In the genomic region with DNA sequence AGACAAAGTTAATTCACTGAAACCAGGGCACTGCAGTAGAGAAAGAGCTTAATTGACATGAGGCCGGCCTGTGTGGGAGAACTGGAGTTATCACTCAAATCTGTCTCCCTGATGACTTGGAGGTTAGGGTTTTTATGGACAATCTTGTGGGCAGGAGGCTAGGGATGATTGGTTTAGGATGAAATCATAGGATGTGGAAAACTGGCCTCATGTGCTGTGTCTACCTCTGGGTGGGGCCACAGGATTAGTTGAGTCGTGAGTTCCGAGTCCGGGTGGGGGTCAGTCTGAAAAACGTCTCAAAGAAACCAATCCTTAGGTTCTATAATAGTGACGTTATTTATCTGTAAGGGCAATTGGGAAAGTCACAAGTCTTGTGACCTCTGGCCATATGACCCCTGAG, we compare ENCODE assay signal across 19 cellular contexts.
DNase-seq lines count a peak whose midpoint lies in the region; ATAC-seq, FAIRE-seq and TF ChIP-seq lines count a peak whose summit lies in the region.
"Had no signal": no experiment of that assay in that cellular context is flagged by ENCODE, and none has a peak within 500 bp of the region (broad histone marks: within the 10 kb centered on the region; RNA-seq: fewer than 3 reads in every experiment).

No MANE protein-coding gene starts in this region.

- H3K4me3 Mint-ChIP-seq in neural progenitor cell: no peak overlapping the region
- no peak overlapping the region for H3K4me3 Mint-ChIP-seq in T-cell
- H3K4me3 Mint-ChIP-seq: CD4-positive, alpha-beta memory T cell had no signal

- H3K27ac Mint-ChIP-seq in neural progenitor cell (peak overlapping the region; percentile 39), T-cell (no peak overlapping the region)
- H3K27ac Mint-ChIP-seq: CD4-positive, alpha-beta memory T cell had no signal

- no peaks in the 10 kb centered on the region for H4K20me1 ChIP-seq in H1 (replicated peaks in 1 of 2; ENCODE audit: control insufficient read depth in 1 of 2, insufficient read depth in 2 of 2, low read length in 2 of 2)
- no peaks in the 10 kb centered on the region for H4K20me1 ChIP-seq in neural progenitor cell (ENCODE audit: low read depth)
- H4K20me1 ChIP-seq: BLaER1 treated with 17β-estradiol and CSF1 and Interleukin-3, amounts not matched to agents 10 nM and 100 nM had no signal

- POLR2A ChIA-PET in H1 (lab: Charles Lee; ENCODE audit: partially characterized antibody) (interaction anchor here (1.5 to 2.2 kb wide), 2 partner anchors 9 to 68 kb away, joined by 5 to 6 read pairs; partner anchors contain the start of gene UCHL1), T-cell (lab: Charles Lee) (no interaction called here)

- no peak overlapping the region for H3K14ac ChIP-seq in H1 (ENCODE audit: insufficient read length)

- H3F3A ChIP-seq in neural progenitor cell (ENCODE audit: low read depth): peaks cover 4% of the 10 kb centered on the region

- H3K4me3 ChIP-seq in H1 (ENCODE audit: extremely low read depth in 1 of 4, insufficient read depth in 2 of 4, low read depth in 3 of 4, low read length in 4 of 4) (no peak overlapping the region), neural progenitor cell (no peak overlapping the region)
- H3K4me3 ChIP-seq: BLaER1 treated with 17β-estradiol and CSF1 and Interleukin-3, amounts not matched to agents 10 nM and 100 nM; GM12878; HAP-1; K562 had no signal

- no peaks in the 10 kb centered on the region for H3K36me3 Mint-ChIP-seq in neural progenitor cell
- no peaks in the 10 kb centered on the region for H3K36me3 Mint-ChIP-seq in T-cell
- H3K36me3 Mint-ChIP-seq: CD4-positive, alpha-beta memory T cell had no signal

- no peak overlapping the region for H4K91ac ChIP-seq in H1 (replicated peaks; ENCODE audit: insufficient read length, low read length)

- H3K27me3 Mint-ChIP-seq in neural progenitor cell (ENCODE audit: insufficient read depth, low read depth) (peaks cover 6% of the 10 kb centered on the region), T-cell (peaks cover 0 to 18% of the 10 kb centered on the region in 2 donors)
- H3K27me3 Mint-ChIP-seq: CD4-positive, alpha-beta memory T cell had no signal

- H3K9ac ChIP-seq in H1 (replicated peaks in 1 of 4; ENCODE audit: extremely low read depth in 1 of 4, low read depth in 3 of 4, low read length in 3 of 4) (no peak overlapping the region), neural progenitor cell (no peak overlapping the region)
- H3K9ac ChIP-seq: BLaER1 treated with 17β-estradiol and CSF1 and Interleukin-3, amounts not matched to agents 10 nM and 100 nM had no signal

- H3K56ac ChIP-seq in H1 (replicated peaks; ENCODE audit: insufficient read length, low read depth, low read length): no peak overlapping the region

- no peak for ATAC-seq in HG03571 (IDR thresholded peaks at IDR 0.05; ENCODE audit: unreplicated experiment)
- ATAC-seq in HG03097 (IDR thresholded peaks at IDR 0.05; ENCODE audit: low FRiP score, unreplicated experiment): no peak
- no peak for ATAC-seq in T-cell (replicated peaks in 1 of 4)
- ATAC-seq: GM12878, K562 had no signal

- H4K8ac ChIP-seq in H1 (ENCODE audit: extremely low read depth, insufficient read depth, low read length): no peak overlapping the region

- no peak overlapping the region for H3K18ac ChIP-seq in H1 (ENCODE audit: extremely low read depth, low read length)

- H3K36me3 ChIP-seq in H1 (ENCODE audit: control insufficient read depth in 2 of 4, insufficient read depth in 4 of 4, low read length in 3 of 4): no peaks in the 10 kb centered on the region
- no peaks in the 10 kb centered on the region for H3K36me3 ChIP-seq in neural progenitor cell
- H3K36me3 ChIP-seq: BLaER1 treated with 17β-estradiol and CSF1 and Interleukin-3, amounts not matched to agents 10 nM and 100 nM; HAP-1 had no signal

- H3K27ac ChIP-seq in C4-2B: peak overlapping the region; percentile 75
- no peak overlapping the region for H3K27ac ChIP-seq in H1 (ENCODE audit: low read depth, low read length)
- no peak overlapping the region for H3K27ac ChIP-seq in neural progenitor cell
- H3K27ac ChIP-seq: BLaER1 treated with 17β-estradiol and CSF1 and Interleukin-3, amounts not matched to agents 10 nM and 100 nM had no signal

- H3K9me3 Mint-ChIP-seq in neural progenitor cell (peaks cover 5% of the 10 kb centered on the region), T-cell (peaks cover 0 to 11% (median 0%) of the 10 kb centered on the region in 3 donors)

- CTCF ChIA-PET in H1 (lab: Charles Lee; ENCODE audit: partially characterized antibody): interaction anchor here (1.2 to 1.3 kb wide), 3 partner anchors 21 to 319 kb away, joined by 3 to 5 read pairs (median 4); no protein-coding TSS in a partner anchor
- CTCF ChIA-PET in T-cell (lab: Charles Lee): no interaction called here

- no peaks in the 10 kb centered on the region for H3K23me2 ChIP-seq in H1 (ENCODE audit: low read depth, low read length)

- H2BK120ac ChIP-seq in H1 (replicated peaks; ENCODE audit: low read depth, low read length): no peak overlapping the region

- H3K27me3 ChIP-seq in H1 (replicated peaks in 1 of 4; ENCODE audit: control insufficient read depth in 3 of 4, extremely low read depth in 1 of 4, insufficient read depth in 3 of 4, low read length in 3 of 4) (no peaks in the 10 kb centered on the region), neural progenitor cell (no peaks in the 10 kb centered on the region)
- H3K27me3 ChIP-seq: BLaER1 treated with 17β-estradiol and CSF1 and Interleukin-3, amounts not matched to agents 10 nM and 100 nM had no signal

- H3K23ac ChIP-seq in H1 (ENCODE audit: insufficient read length): no peak overlapping the region

- WGBS in H1 (ENCODE audit: extremely low coverage in 1 of 2, insufficient coverage in 1 of 2, insufficient read length in 1 of 2, insufficient replicate concordance in 2 of 2, low coverage in 1 of 2, low lambda C conversion rate in 2 of 2, missing lambda C conversion rate in 1 of 2), 2 experiments: 82% methylated on average over 6 of the region's 6 CpGs; no CpG with 5 or more reads in 1 of the 2 experiments

- FAIRE-seq in H1 (lab: Jason Lieb, UNC): no peak
- FAIRE-seq: GM12878, GM18507, K562 had no signal

- no peak overlapping the region for H2BK15ac ChIP-seq in H1 (ENCODE audit: low read length)

- DNase-seq in NCI-H226: peak; percentile 13
- DNase-seq in H1 (ENCODE audit: low read depth in 1 of 2, low spot score in 2 of 2): peak in 1 of 2 experiments; percentile 33
- DNase-seq in neural progenitor cell (ENCODE audit: low spot score): no peak
- no peak for DNase-seq in foreskin melanocyte
- no peak for DNase-seq in T-cell
- DNase-seq: 8988T; AML-193; CD4-positive, alpha-beta memory T cell; COR-L47; DMS53; GOT3 had no signal

- H2BK12ac ChIP-seq in H1 (ENCODE audit: low read depth, low read length): no peak overlapping the region

- H2AK5ac ChIP-seq in H1 (ENCODE audit: low read depth, low read length): no peak overlapping the region

- H3K4me1 Mint-ChIP-seq in neural progenitor cell (peaks cover 20% of the 10 kb centered on the region), T-cell (no peaks in the 10 kb centered on the region)
- H3K4me1 Mint-ChIP-seq: CD4-positive, alpha-beta memory T cell had no signal

- H3K4me2 ChIP-seq in H1 (ENCODE audit: insufficient read depth in 1 of 2, low read depth in 2 of 2, low read length in 2 of 2) (no peak overlapping the region), neural progenitor cell (no peak overlapping the region)
- H3K4me2 ChIP-seq: BLaER1 treated with 17β-estradiol and CSF1 and Interleukin-3, amounts not matched to agents 10 nM and 100 nM had no signal

- no peak overlapping the region for H2BK5ac ChIP-seq in H1 (ENCODE audit: low read depth, low read length)

- no peak overlapping the region for H4K5ac ChIP-seq in H1 (ENCODE audit: insufficient read length, low read depth, low read length)

- no peak overlapping the region for H3K4ac ChIP-seq in H1 (replicated peaks; ENCODE audit: insufficient read length, low read depth, low read length)

- peaks cover 0 to 17% (median 13%) of the 10 kb centered on the region in 4 experiments for H3K4me1 ChIP-seq in H1 (replicated peaks in 1 of 4; ENCODE audit: control insufficient read depth in 3 of 4, insufficient read depth in 4 of 4, low read length in 3 of 4)
- H3K4me1 ChIP-seq in neural progenitor cell: peaks cover 12% of the 10 kb centered on the region

- H2AFZ ChIP-seq in H1 (ENCODE audit: low read length): no peak overlapping the region
- no peak overlapping the region for H2AFZ ChIP-seq in neural progenitor cell (replicated peaks)

- peak; percentile 30 to 42; a peak in 3 of 4 replicates for TF ChIP-seq RAD21 in H1 (IDR thresholded peaks at IDR 0.05 in 1 of 2, conservative IDR thresholded peaks at IDR 0.05 in 1 of 2; ENCODE audit: low read depth in 2 of 2, low read length in 2 of 2)

- no peak overlapping the region for H2BK20ac ChIP-seq in H1 (ENCODE audit: low read length)

- H3K79me2 ChIP-seq in H1 (ENCODE audit: control insufficient read depth in 1 of 2, insufficient read depth in 2 of 2, low read length in 2 of 2) (no peaks in the 10 kb centered on the region), neural progenitor cell (ENCODE audit: low read depth) (no peaks in the 10 kb centered on the region)

- H3K79me1 ChIP-seq in H1 (ENCODE audit: low read depth, low read length): no peaks in the 10 kb centered on the region

- TF ChIP-seq POLR2A in H1 (IDR thresholded peaks at IDR 0.05; ENCODE audit: control extremely low read depth in 1 of 2, low read depth in 2 of 2, low read length in 2 of 2): no peak

- no peak for TF ChIP-seq CTCF in C4-2B (conservative IDR thresholded peaks at IDR 0.05)
- TF ChIP-seq CTCF in H1 (IDR thresholded peaks at IDR 0.05; ENCODE audit: control extremely low read depth in 1 of 3, insufficient read depth in 1 of 3, low read depth in 1 of 3, low read length in 3 of 3): no peak
- no peak for TF ChIP-seq CTCF in neural progenitor cell (IDR thresholded peaks at IDR 0.05)

- H3K9me3 ChIP-seq in H1 (ENCODE audit: insufficient read depth in 2 of 2, low read depth in 1 of 2, low read length in 1 of 2): no peaks in the 10 kb centered on the region
- no peaks in the 10 kb centered on the region for H3K9me3 ChIP-seq in neural progenitor cell (ENCODE audit: low read depth)

- TF ChIP-seq EP300 in H1 (IDR thresholded peaks at IDR 0.05; ENCODE audit: borderline replicate concordance in 1 of 2, low read depth in 2 of 2, low read length in 2 of 2): no peak

TF ChIP-seq in H1, 55 proteins besides CTCF, POLR2A, EP300 and RAD21 (continues in another document):
- TF ChIP-seq CHD2 (IDR thresholded peaks at IDR 0.05; ENCODE audit: low read length) (no peak), YY1 (IDR thresholded peaks at IDR 0.05; ENCODE audit: low read depth, low read length) (no peak), POU5F1 (IDR thresholded peaks at IDR 0.05; ENCODE audit: low read depth, low read length) (no peak), RNF2 (IDR thresholded peaks at IDR 0.05; ENCODE audit: borderline replicate concordance, low read depth, low read length, missing control alignments, poor library complexity, severe bottlenecking) (no peak), TCF12 (IDR thresholded peaks at IDR 0.05; ENCODE audit: low read depth, low read length) (no peak), JUND (IDR thresholded peaks at IDR 0.05; ENCODE audit: low read length) (no peak), SIRT6 (IDR thresholded peaks at IDR 0.05; ENCODE audit: low read length) (no peak)
